ENCODE assay signal across 28 cellular contexts in genomic region chr7:95585426-95585789, GRCh38. TPM values are rescaled to one million over a fixed set of nuclear protein-coding genes. Genes with fewer than 3 reads are reported as not detected.
"Had no signal": no experiment of that assay in that cellular context is flagged by ENCODE, and none has a peak within 500 bp of the region (broad histone marks: within the 10 kb centered on the region; RNA-seq: fewer than 3 reads in every experiment).

No MANE protein-coding gene starts in this region.

- ATAC-seq: activated naive CD4-positive, alpha-beta T cell treated with anti-CD3 and anti-CD28 coated beads, Interleukin-2, amount 50 U/mL, for 72 hours; activated T-cell treated with anti-CD3 and anti-CD28 coated beads, Interleukin-2, amount 50 U/mL, for 72 hours; upper lobe of right lung had no signal

- H3K9me3 ChIP-seq: ascending aorta, colonic mucosa, neutrophil, prostate gland, spleen, testis, upper lobe of right lung had no signal

- H3K36me3 Mint-ChIP-seq: activated naive CD4-positive, alpha-beta T cell treated with anti-CD3 and anti-CD28 coated beads, Interleukin-2, amount 50 U/mL, for 72 hours; brain; mesothelial cell of epicardium had no signal

- H3K27me3 ChIP-seq: ascending aorta, colonic mucosa, dorsolateral prefrontal cortex, neutrophil, spleen, testis, upper lobe of right lung had no signal

- H3K4me3 ChIP-seq: cardiac muscle cell, colonic mucosa, prostate gland, testis, upper lobe of right lung had no signal

- H3K4me3 Mint-ChIP-seq: activated T-cell treated with anti-CD3 and anti-CD28 coated beads, Interleukin-2, amount 50 U/mL, for 72 hours; brain; mesothelial cell of epicardium; naive B cell; nephron progenitor cell; T-helper 1 cell treated with Interleukin-12 subunit alpha and Interleukin-12 subunit beta and Interleukin-4 antibody, amounts not matched to agents 30 μg/mL and 1 μg/mL, for 36 hours had no signal

- H3K36me3 ChIP-seq: cardiac muscle cell, colonic mucosa, neutrophil had no signal

- H3K27ac ChIP-seq: cardiac muscle cell, colonic mucosa, neutrophil, prostate gland, testis, upper lobe of right lung had no signal

- DNase-seq: activated CD4-positive, alpha-beta T cell treated with anti-CD3 and anti-CD28 coated beads for 4 hours; activated CD4-positive, alpha-beta T cell treated with anti-CD3 and anti-CD28 coated beads, Interleukin-2, amount 50 U/mL, for 4 hours; activated naive CD4-positive, alpha-beta T cell; activated T-cell treated with anti-CD3 and anti-CD28 coated beads for 4 hours; activated T-cell treated with anti-CD3 and anti-CD28 coated beads, Interleukin-2, amount 50 U/mL, for 72 hours; cerebellar nuclear complex; colonic mucosa; dorsolateral prefrontal cortex; effector memory CD4-positive, alpha-beta T cell; erythroblast; mammary epithelial cell; naive B cell; nephron progenitor cell; spleen; stimulated activated CD4-positive, alpha-beta T cell treated with anti-CD3 and anti-CD28 coated beads, Interleukin-2, amount 100 ng/mL, for 48 hours; stimulated activated naive CD4-positive, alpha-beta T cell treated with Interleukin-2 at 50 U/mL for 16 hours; SW 1271; T-helper 9 cell; testis; upper lobe of right lung had no signal

- H3K4me1 Mint-ChIP-seq: brain, mesothelial cell of epicardium had no signal

- H3K4me1 ChIP-seq: colonic mucosa, testis had no signal

- H3K27ac Mint-ChIP-seq: activated naive CD4-positive, alpha-beta T cell treated with anti-CD3 and anti-CD28 coated beads, Interleukin-2, amount 50 U/mL, for 72 hours; activated T-cell treated with anti-CD3 and anti-CD28 coated beads, Interleukin-2, amount 50 U/mL, for 72 hours; brain; mesothelial cell of epicardium; nephron progenitor cell; T-helper 1 cell treated with Interleukin-12 subunit alpha and Interleukin-12 subunit beta and Interleukin-4 antibody, amounts not matched to agents 30 μg/mL and 1 μg/mL, for 36 hours had no signal

- H3K9me3 Mint-ChIP-seq: activated naive CD4-positive, alpha-beta T cell treated with anti-CD3 and anti-CD28 coated beads, Interleukin-2, amount 50 U/mL, for 72 hours; activated T-cell treated with anti-CD3 and anti-CD28 coated beads, Interleukin-2, amount 50 U/mL, for 72 hours; brain; mesothelial cell of epicardium; naive B cell; nephron progenitor cell; T-helper 1 cell treated with Interleukin-12 subunit alpha and Interleukin-12 subunit beta and Interleukin-4 antibody, amounts not matched to agents 30 μg/mL and 1 μg/mL, for 36 hours had no signal

- H3K27me3 Mint-ChIP-seq: brain, naive B cell had no signal

RNA-seq across cellular contexts. Expression of gene PDK4, which starts 10.9 kb away (rescaled TPM):
- total RNA-seq: activated naive CD4-positive, alpha-beta T cell treated with anti-CD3 and anti-CD28 coated beads, Interleukin-2, amount 50 U/mL, for 72 hours; activated T-cell treated with anti-CD3 and anti-CD28 coated beads, Interleukin-2, amount 50 U/mL, for 72 hours had no signal
- polyA plus RNA-seq: mammary epithelial cell had no signal
